ENCODE assay signal across 21 cellular contexts in genomic region chr12:104372721-104373335, GRCh38.
DNase-seq lines count a peak whose midpoint lies in the region; ATAC-seq, FAIRE-seq and TF ChIP-seq lines count a peak whose summit lies in the region.
"Had no signal": no experiment of that assay in that cellular context is flagged by ENCODE, and none has a peak within 500 bp of the region (broad histone marks: within the 10 kb centered on the region; RNA-seq: fewer than 3 reads in every experiment).

No MANE protein-coding gene starts in this region.

- H3K4me3 Mint-ChIP-seq in activated CD4-positive, alpha-beta T cell treated with anti-CD3 and anti-CD28 coated beads, Interleukin-2, amount 10 ng/mL, durations not matched to agents 7 days and 5 days, result no peak overlapping the region
- no peak overlapping the region for H3K4me3 Mint-ChIP-seq in stimulated activated memory B cell treated with anti-CD40 and anti-IgM and Interleukin-4, amounts not matched to agents 10 μg/mL and 1 μg/mL and 100 μg/mL, for 72 hours

- peak overlapping the region; percentile 58; the same call in 1 of the 2 replicates for H2BK5ac ChIP-seq in H1 (ENCODE audit: low read depth, low read length)

- H3K4me2 ChIP-seq in H1 (ENCODE audit: insufficient read depth in 1 of 2, low read depth in 2 of 2, low read length in 2 of 2), result no peak overlapping the region

- 0 out of 2 replicates have a peak overlapping the region, but pooled peaks have one; percentile 56 for H2BK20ac ChIP-seq in H1 (ENCODE audit: low read length)

- no peaks in the 10 kb centered on the region; the same call in 1 of the 2 replicates for H3K23me2 ChIP-seq in H1 (ENCODE audit: low read depth, low read length)

- TF ChIP-seq CTCF in H1 (IDR thresholded peaks at IDR 0.05; ENCODE audit: control extremely low read depth in 1 of 3, insufficient read depth in 1 of 3, low read depth in 1 of 3, low read length in 3 of 3), result no peak
- no peak for TF ChIP-seq CTCF in right atrium auricular region (IDR thresholded peaks at IDR 0.05)

- H3K18ac ChIP-seq in H1 (ENCODE audit: extremely low read depth, low read length), result no peak overlapping the region

- no peak overlapping the region for H4K5ac ChIP-seq in H1 (ENCODE audit: insufficient read length, low read depth, low read length)

- H3K79me1 ChIP-seq in H1 (ENCODE audit: low read depth, low read length), result no peaks in the 10 kb centered on the region

- H2AFZ ChIP-seq in H1 (ENCODE audit: low read length), result no peak overlapping the region

- no peak for FAIRE-seq in H1 (lab: Jason Lieb, UNC)
- FAIRE-seq: H54, HepG2 had no signal

- POLR2A ChIA-PET in activated CD4-positive, alpha-beta T cell treated with anti-CD3 and anti-CD28 coated beads, Interleukin-2, amount 10 ng/mL, durations not matched to agents 7 days and 5 days (lab: Charles Lee), result interaction anchor here (0.6 kb wide), 1 partner anchor 1798 kb away, joined by 4 read pairs; no protein-coding TSS in a partner anchor
- POLR2A ChIA-PET in H1 (lab: Charles Lee; ENCODE audit: partially characterized antibody), result interaction anchor here (1.1 to 1.5 kb wide), 3 partner anchors 22 to 122 kb away, joined by 3 read pairs; no protein-coding TSS in a partner anchor

- peak overlapping the region; percentile 53; the same call in 1 of the 2 replicates for H2BK15ac ChIP-seq in H1 (ENCODE audit: low read length)

- TF ChIP-seq RAD21 in H1 (IDR thresholded peaks at IDR 0.05 in 1 of 2, conservative IDR thresholded peaks at IDR 0.05 in 1 of 2; ENCODE audit: low read depth in 2 of 2, low read length in 2 of 2), result no peak

- no peak overlapping the region for H3K23ac ChIP-seq in H1 (ENCODE audit: insufficient read length)

- peak overlapping the region; percentile 77; the same call in 1 of the 2 replicates for H2BK12ac ChIP-seq in H1 (ENCODE audit: low read depth, low read length)

- H3K27ac ChIP-seq in KOPT-K1 (ENCODE audit: low read depth, low read length, poor library complexity, severe bottlenecking), result peak overlapping the region; percentile 72
- no peak overlapping the region for H3K27ac ChIP-seq in H1 (ENCODE audit: low read depth, low read length)
- H3K27ac ChIP-seq in right atrium auricular region, result no peak overlapping the region
- H3K27ac ChIP-seq: 22Rv1, C4-2B, RWPE1 had no signal

- H2AK5ac ChIP-seq in H1 (ENCODE audit: low read depth, low read length), result peak overlapping the region; percentile 43; the same call in 1 of the 2 replicates

- H4K8ac ChIP-seq in H1 (ENCODE audit: extremely low read depth, insufficient read depth, low read length), result no peak overlapping the region

- H3K27ac Mint-ChIP-seq in activated CD4-positive, alpha-beta T cell treated with anti-CD3 and anti-CD28 coated beads, Interleukin-2, amount 10 ng/mL, durations not matched to agents 7 days and 5 days, result peak overlapping the region; percentile 27
- peak overlapping the region; percentile 5 for H3K27ac Mint-ChIP-seq in stimulated activated memory B cell treated with anti-CD40 and anti-IgM and Interleukin-4, amounts not matched to agents 10 μg/mL and 1 μg/mL and 100 μg/mL, for 72 hours

- peaks cover 9% of the 10 kb centered on the region for H3K9me3 Mint-ChIP-seq in activated CD4-positive, alpha-beta T cell treated with anti-CD3 and anti-CD28 coated beads, Interleukin-2, amount 10 ng/mL, durations not matched to agents 7 days and 5 days
- no peaks in the 10 kb centered on the region for H3K9me3 Mint-ChIP-seq in stimulated activated memory B cell treated with anti-CD40 and anti-IgM and Interleukin-4, amounts not matched to agents 10 μg/mL and 1 μg/mL and 100 μg/mL, for 72 hours

- no peak for TF ChIP-seq POLR2A in H1 (IDR thresholded peaks at IDR 0.05; ENCODE audit: control extremely low read depth in 1 of 2, low read depth in 2 of 2, low read length in 2 of 2)

- no peak overlapping the region for H2BK120ac ChIP-seq in H1 (replicated peaks; ENCODE audit: low read depth, low read length)

- no peaks in the 10 kb centered on the region for H3K27me3 Mint-ChIP-seq in activated CD4-positive, alpha-beta T cell treated with anti-CD3 and anti-CD28 coated beads, Interleukin-2, amount 10 ng/mL, durations not matched to agents 7 days and 5 days
- no peaks in the 10 kb centered on the region for H3K27me3 Mint-ChIP-seq in stimulated activated memory B cell treated with anti-CD40 and anti-IgM and Interleukin-4, amounts not matched to agents 10 μg/mL and 1 μg/mL and 100 μg/mL, for 72 hours

- H3K4me3 ChIP-seq in H1 (ENCODE audit: extremely low read depth in 1 of 4, insufficient read depth in 2 of 4, low read depth in 3 of 4, low read length in 4 of 4), result no peak overlapping the region
- no peak overlapping the region for H3K4me3 ChIP-seq in right atrium auricular region

- no peak for TF ChIP-seq EP300 in H1 (IDR thresholded peaks at IDR 0.05; ENCODE audit: borderline replicate concordance in 1 of 2, low read depth in 2 of 2, low read length in 2 of 2)

- H3K36me3 ChIP-seq in KOPT-K1 (ENCODE audit: insufficient read depth, low read length) (no peaks in the 10 kb centered on the region), H1 (ENCODE audit: control insufficient read depth in 2 of 4, insufficient read depth in 4 of 4, low read length in 3 of 4) (no peaks in the 10 kb centered on the region), right atrium auricular region (no peaks in the 10 kb centered on the region)

- H3K4me1 ChIP-seq in H1 (replicated peaks in 1 of 4; ENCODE audit: control insufficient read depth in 3 of 4, insufficient read depth in 4 of 4, low read length in 3 of 4), result peaks cover 7 to 20% (median 15%) of the 10 kb centered on the region in 4 experiments; a peak in 6 of 7 replicates
- no peaks in the 10 kb centered on the region for H3K4me1 ChIP-seq in right atrium auricular region

- H4K91ac ChIP-seq in H1 (replicated peaks; ENCODE audit: insufficient read length, low read length), result peak overlapping the region; percentile 59

- no peak for ATAC-seq in stimulated activated memory B cell treated with anti-CD40 and anti-IgM and Interleukin-4, amounts not matched to agents 10 μg/mL and 1 μg/mL and 100 μg/mL, for 72 hours
- ATAC-seq in HG02571 (IDR thresholded peaks at IDR 0.05; ENCODE audit: unreplicated experiment), result no peak
- ATAC-seq: HepG2 had no signal

- WGBS in H1 (ENCODE audit: extremely low coverage in 1 of 2, insufficient coverage in 1 of 2, insufficient read length in 1 of 2, insufficient replicate concordance in 2 of 2, low coverage in 1 of 2, low lambda C conversion rate in 2 of 2, missing lambda C conversion rate in 1 of 2), 2 experiments, result 93% methylated on average over 9 of the region's 10 CpGs; no CpG with 5 or more reads in 1 of the 2 experiments

- no peak overlapping the region for H3K9ac ChIP-seq in H1 (replicated peaks in 1 of 4; ENCODE audit: extremely low read depth in 1 of 4, low read depth in 3 of 4, low read length in 3 of 4)

- no peak overlapping the region for H3K4ac ChIP-seq in H1 (replicated peaks; ENCODE audit: insufficient read length, low read depth, low read length)

- no peaks in the 10 kb centered on the region for H3K79me2 ChIP-seq in H1 (ENCODE audit: control insufficient read depth in 1 of 2, insufficient read depth in 2 of 2, low read length in 2 of 2)

- CTCF ChIA-PET in activated CD4-positive, alpha-beta T cell treated with anti-CD3 and anti-CD28 coated beads, Interleukin-2, amount 10 ng/mL, durations not matched to agents 7 days and 5 days (lab: Charles Lee), result interaction anchor here (1.3 to 3.8 kb wide), 5 partner anchors 9 to 680 kb away, joined by 3 to 27 read pairs (median 4); no protein-coding TSS in a partner anchor
- CTCF ChIA-PET in H1 (lab: Charles Lee; ENCODE audit: partially characterized antibody), result interaction anchor here (1.0 to 3.8 kb wide), 4 partner anchors 9 to 296 kb away, joined by 3 to 17 read pairs (median 6); no protein-coding TSS in a partner anchor

- H3K9me3 ChIP-seq in KOPT-K1 (ENCODE audit: insufficient read depth, low read length, poor library complexity, severe bottlenecking) (peaks cover 12% of the 10 kb centered on the region), H1 (ENCODE audit: insufficient read depth in 2 of 2, low read depth in 1 of 2, low read length in 1 of 2) (peaks cover 12 to 14% of the 10 kb centered on the region in 2 experiments), right atrium auricular region (peaks cover 6 to 11% of the 10 kb centered on the region in 2 donors)

- no peak overlapping the region for H3K14ac ChIP-seq in H1 (ENCODE audit: insufficient read length)

- H3K36me3 Mint-ChIP-seq in activated CD4-positive, alpha-beta T cell treated with anti-CD3 and anti-CD28 coated beads, Interleukin-2, amount 10 ng/mL, durations not matched to agents 7 days and 5 days (ENCODE audit: low read depth), result peaks cover 2% of the 10 kb centered on the region
- peaks cover 21% of the 10 kb centered on the region for H3K36me3 Mint-ChIP-seq in stimulated activated memory B cell treated with anti-CD40 and anti-IgM and Interleukin-4, amounts not matched to agents 10 μg/mL and 1 μg/mL and 100 μg/mL, for 72 hours

- H3K56ac ChIP-seq in H1 (replicated peaks; ENCODE audit: insufficient read length, low read depth, low read length), result no peak overlapping the region

- H3K27me3 ChIP-seq in H1 (replicated peaks in 1 of 4; ENCODE audit: control insufficient read depth in 3 of 4, extremely low read depth in 1 of 4, insufficient read depth in 3 of 4, low read length in 3 of 4), result no peaks in the 10 kb centered on the region
- H3K27me3 ChIP-seq in right atrium auricular region, result no peaks in the 10 kb centered on the region

- H3K4me1 Mint-ChIP-seq in activated CD4-positive, alpha-beta T cell treated with anti-CD3 and anti-CD28 coated beads, Interleukin-2, amount 10 ng/mL, durations not matched to agents 7 days and 5 days, result peaks cover 16% of the 10 kb centered on the region
- peaks cover 14% of the 10 kb centered on the region for H3K4me1 Mint-ChIP-seq in stimulated activated memory B cell treated with anti-CD40 and anti-IgM and Interleukin-4, amounts not matched to agents 10 μg/mL and 1 μg/mL and 100 μg/mL, for 72 hours

- no peak for DNase-seq in activated CD4-positive, alpha-beta T cell treated with anti-CD3 and anti-CD28 coated beads, Interleukin-2, amount 10 ng/mL, durations not matched to agents 7 days and 5 days
- no peak for DNase-seq in activated CD4-positive, alpha-beta T cell treated with anti-CD3 and anti-CD28 coated beads for 1 hour
- DNase-seq in H1 (ENCODE audit: low read depth in 1 of 2, low spot score in 2 of 2), result no peak
- DNase-seq in NOMO-1 (lab: John Stamatoyannopoulos, UW; ENCODE audit: unreplicated experiment in 2 of 2), result no peak
- no peak for DNase-seq in right atrium auricular region (ENCODE audit: low spot score)
- DNase-seq: DMS 273 treated with DMSO at 0.1 percent for 48 hours, Karpas-422, MM.1S, NCI-H1105, NCI-H1694 treated with DMSO at 0.1 percent for 48 hours, NCI-H2107, NCI-H526 treated with DMSO at 0.1 percent for 48 hours, OCI-M1 had no signal

- H4K20me1 ChIP-seq in H1 (replicated peaks in 1 of 2; ENCODE audit: control insufficient read depth in 1 of 2, insufficient read depth in 2 of 2, low read length in 2 of 2), result no peaks in the 10 kb centered on the region

TF ChIP-seq in H1, 55 proteins besides CTCF, POLR2A, EP300 and RAD21 (continues in another document):
- no peak for TF ChIP-seq YY1 (IDR thresholded peaks at IDR 0.05; ENCODE audit: low read depth, low read length)
